11 cellular contexts compared by ENCODE assay signal in genomic region chr4:139593091-139593564, GRCh38. TPM values are rescaled to one million over a fixed set of nuclear protein-coding genes. Genes with fewer than 3 reads are reported as not detected.
A peak's percentile ranks its signal among the peaks of the same experiment; 100 is the strongest.
DNase-seq lines count a peak whose midpoint lies in the region; ATAC-seq and TF ChIP-seq lines count a peak whose summit lies in the region.
"Had no signal": no experiment of that assay in that cellular context is flagged by ENCODE, and none has a peak within 500 bp of the region (broad histone marks: within the 10 kb centered on the region; RNA-seq: fewer than 3 reads in every experiment).

No MANE protein-coding gene starts in this region.

- H2BK15ac ChIP-seq in mesendoderm (replicated peaks; ENCODE audit: low read depth), result no peak overlapping the region

- no peak overlapping the region for H3K4me3 ChIP-seq in AG10803 (ENCODE audit: low read length)
- no peak overlapping the region for H3K4me3 ChIP-seq in endodermal cell (ENCODE audit: low read length)
- no peak overlapping the region for H3K4me3 ChIP-seq in mesendoderm (ENCODE audit: low read length)
- no peak overlapping the region for H3K4me3 ChIP-seq in suprapubic skin

- no peak overlapping the region for H3K4me2 ChIP-seq in mesendoderm (ENCODE audit: low read length)

- no peak overlapping the region for H3K23ac ChIP-seq in mesendoderm (ENCODE audit: low read length)

- no peaks in the 10 kb centered on the region for H3K27me3 ChIP-seq in endodermal cell (ENCODE audit: control insufficient read depth, insufficient read depth, low read length, poor library complexity, severe bottlenecking)
- no peaks in the 10 kb centered on the region for H3K27me3 ChIP-seq in mesendoderm (ENCODE audit: insufficient read depth, low read length, poor library complexity)
- H3K27me3 ChIP-seq in suprapubic skin, result no peaks in the 10 kb centered on the region

- peaks cover 2% of the 10 kb centered on the region for H3K27me3 Mint-ChIP-seq in endodermal cell (ENCODE audit: insufficient read depth)

- no peak for TF ChIP-seq POLR2A in suprapubic skin (IDR thresholded peaks at IDR 0.05)

- no peak overlapping the region for H3K4ac ChIP-seq in mesendoderm (ENCODE audit: low read depth, low read length)

- no peaks in the 10 kb centered on the region for H3K36me3 ChIP-seq in endodermal cell (ENCODE audit: control insufficient read depth, insufficient read depth, low read length)
- H3K36me3 ChIP-seq in mesendoderm (ENCODE audit: control insufficient read depth, insufficient read depth, low read length), result no peaks in the 10 kb centered on the region
- H3K36me3 ChIP-seq in suprapubic skin, result no peaks in the 10 kb centered on the region

- H3K4me1 ChIP-seq in endodermal cell (ENCODE audit: control insufficient read depth, insufficient read depth, low read length) (peaks cover 15% of the 10 kb centered on the region), mesendoderm (ENCODE audit: control insufficient read depth, low read depth, low read length) (peaks cover 9% of the 10 kb centered on the region), suprapubic skin (peaks cover 18% of the 10 kb centered on the region)

- H3K27ac ChIP-seq in endodermal cell (ENCODE audit: low read depth, low read length), result no peak overlapping the region
- peak overlapping the region; percentile 14 for H3K27ac ChIP-seq in mesendoderm (ENCODE audit: low read depth, low read length)
- H3K27ac ChIP-seq in suprapubic skin, result no peak overlapping the region

- no peak for ATAC-seq in HG03439 (IDR thresholded peaks at IDR 0.05; ENCODE audit: unreplicated experiment)
- ATAC-seq: CD8-positive, alpha-beta T cell; Panc1 had no signal

- no peak overlapping the region for H4K5ac ChIP-seq in mesendoderm (ENCODE audit: low read length)

- 47 to 51% methylated on average over 4 of the region's 4 CpGs for WGBS in endodermal cell (ENCODE audit: insufficient coverage in 1 of 2, insufficient read length in 1 of 2), 2 experiments
- WGBS in mesendoderm (ENCODE audit: extremely low coverage, insufficient coverage, low lambda C conversion rate), result no CpG with 5 or more reads among the region's 4 CpGs
- 81% methylated on average over 4 of the region's 4 CpGs for WGBS in suprapubic skin

- peak overlapping the region; percentile 11 for H3K9ac ChIP-seq in endodermal cell (ENCODE audit: extremely low read depth, low read length, poor library complexity, severe bottlenecking)
- no peak overlapping the region for H3K9ac ChIP-seq in mesendoderm (ENCODE audit: low read length)

- no peak for TF ChIP-seq EP300 in suprapubic skin (IDR thresholded peaks at IDR 0.05)

- no peak overlapping the region for H3K18ac ChIP-seq in mesendoderm (ENCODE audit: low read length)

- H3K79me2 ChIP-seq in mesendoderm (ENCODE audit: control insufficient read depth, insufficient read depth, low read length), result no peaks in the 10 kb centered on the region

- H3K9me3 Mint-ChIP-seq in endodermal cell, result no peaks in the 10 kb centered on the region
- H3K9me3 Mint-ChIP-seq: CD8-positive, alpha-beta T cell had no signal

- H3K27ac Mint-ChIP-seq in endodermal cell, result peak overlapping the region; percentile 91
- H3K27ac Mint-ChIP-seq: CD8-positive, alpha-beta T cell had no signal

- H2BK120ac ChIP-seq in mesendoderm (ENCODE audit: low read depth, low read length), result no peak overlapping the region

- no peaks in the 10 kb centered on the region for H3K9me3 ChIP-seq in endodermal cell (ENCODE audit: control insufficient read depth, low read length)
- H3K9me3 ChIP-seq in suprapubic skin, result no peaks in the 10 kb centered on the region

- no peaks in the 10 kb centered on the region for H3K36me3 Mint-ChIP-seq in endodermal cell (ENCODE audit: low read depth)
- H3K36me3 Mint-ChIP-seq: CD8-positive, alpha-beta T cell had no signal

- H3K4me1 Mint-ChIP-seq in endodermal cell, result peaks cover 40% of the 10 kb centered on the region

- H3K79me1 ChIP-seq in mesendoderm (ENCODE audit: low read length), result no peaks in the 10 kb centered on the region

- H2BK5ac ChIP-seq in mesendoderm (ENCODE audit: low read length), result no peak overlapping the region

- H3K56ac ChIP-seq in mesendoderm (ENCODE audit: low read length), result no peak overlapping the region

- H3K4me3 Mint-ChIP-seq in endodermal cell, result no peak overlapping the region
- H3K4me3 Mint-ChIP-seq: CD8-positive, alpha-beta T cell had no signal

- DNase-seq in AG10803 (ENCODE audit: low read depth), result peak; percentile 75
- peak; percentile 28 for DNase-seq in HuH-7 (ENCODE audit: low spot score)
- peak; percentile 80 for DNase-seq in endodermal cell
- DNase-seq in mesendoderm, result peak; percentile 99
- DNase-seq in GF-D8 (lab: John Stamatoyannopoulos, UW), result no peak
- no peak for DNase-seq in suprapubic skin (ENCODE audit: low spot score in 2 of 2)
- no peak for DNase-seq in GDM1 (lab: John Stamatoyannopoulos, UW)
- DNase-seq: CD8-positive, alpha-beta T cell; NCI-H345 had no signal

- H2AK5ac ChIP-seq in mesendoderm (ENCODE audit: low read length), result no peak overlapping the region

- H4K8ac ChIP-seq in mesendoderm (ENCODE audit: low read depth, low read length), result no peak overlapping the region

- TF ChIP-seq CTCF in AG10803 (conservative IDR thresholded peaks at IDR 0.05; ENCODE audit: low read length) (no peak), endodermal cell (conservative IDR thresholded peaks at IDR 0.05) (no peak), suprapubic skin (IDR thresholded peaks at IDR 0.05) (no peak)

RNA-seq across cellular contexts. Expression of gene SETD7, which starts 37.1 kb away (rescaled TPM):
- total RNA-seq in endodermal cell (10 to 100 TPM; 13.8 to 19.4 TPM), suprapubic skin (10 to 100 TPM; 41.8 to 46.6 (median 43.9) TPM)
- polyA plus RNA-seq in endodermal cell (2013, experiment 1 of 2), result 12.7 TPM
- polyA plus RNA-seq in endodermal cell (2013, experiment 2 of 2), result 13.2 TPM
- 10.1 TPM for polyA plus RNA-seq in mesendoderm (2013, experiment 1 of 2)
- 9.5 TPM for polyA plus RNA-seq in mesendoderm (2013, experiment 2 of 2)

Comparison
In these comparisons a context has a peak if more than half of its experiments do, and no peak if none do; other contexts are left out.
1. DNase-seq: peak in AG10803 (single experiment), HuH-7 (single experiment), endodermal cell (single experiment) and mesendoderm (single experiment); none in GF-D8 (single experiment), suprapubic skin (0 of 2) and GDM1 (single experiment).